ENCODE assay signal across 8 cellular contexts in genomic region chr17:48053758-48054237, GRCh38. TPM values are rescaled to one million over a fixed set of nuclear protein-coding genes. Genes with fewer than 3 reads are reported as not detected.
DNase-seq lines count a peak whose midpoint lies in the region; ATAC-seq and TF ChIP-seq lines count a peak whose summit lies in the region.

No MANE protein-coding gene starts in this region.

- BruUV-seq in MCF 10A (replicated peaks; lab: Mats Ljungman, UMichigan): no TSS peak

- H3K27ac Mint-ChIP-seq in MCF 10A (ENCODE audit: low read depth, unreplicated experiment) (peak overlapping the region; percentile 31), mesothelial cell of epicardium (peak overlapping the region; percentile 100)

- H3K4me1 Mint-ChIP-seq in MCF 10A (ENCODE audit: insufficient read depth, unreplicated experiment) (peaks cover 65% of the 10 kb centered on the region), mesothelial cell of epicardium (peaks cover 65% of the 10 kb centered on the region)

- DNase-seq in heart left ventricle: no peak
- no peak for DNase-seq in cardiac septum (ENCODE audit: low spot score)
- DNase-seq in MCF 10A (ENCODE audit: unreplicated experiment): no peak
- no peak for DNase-seq in mesothelial cell of epicardium (ENCODE audit: low spot score in 2 of 2, unreplicated experiment in 2 of 2)
- no peak for DNase-seq in uterus
- DNase-seq in NCI-H2227 (lab: John Stamatoyannopoulos, UW; ENCODE audit: unreplicated experiment): no peak
- DNase-seq in anterior cingulate cortex (lab: John Stamatoyannopoulos, UW): no peak

- H3K4me3 Mint-ChIP-seq in MCF 10A (ENCODE audit: unreplicated experiment) (peak overlapping the region; percentile 91), mesothelial cell of epicardium (peak overlapping the region; percentile 48)

- no peaks in the 10 kb centered on the region for H3K9me3 ChIP-seq in heart left ventricle
- no peaks in the 10 kb centered on the region for H3K9me3 ChIP-seq in uterus

- H3K27ac ChIP-seq in heart left ventricle (peak overlapping the region; percentile 96 to 100 (median 99)), uterus (peak overlapping the region; percentile 98)

- peaks cover 12 to 96% (median 76%) of the 10 kb centered on the region in 12 donors for H3K4me1 ChIP-seq in heart left ventricle
- peaks cover 13 to 41% of the 10 kb centered on the region in 2 donors for H3K4me1 ChIP-seq in uterus

- H3K27me3 ChIP-seq in heart left ventricle: no peaks in the 10 kb centered on the region
- H3K27me3 ChIP-seq in uterus: no peaks in the 10 kb centered on the region

- 7 to 19% (median 13%) methylated on average over 6 of the region's 6 CpGs for WGBS in heart left ventricle, 4 donors

- no peaks in the 10 kb centered on the region for H3K9me3 Mint-ChIP-seq in MCF 10A (ENCODE audit: unreplicated experiment)
- no peaks in the 10 kb centered on the region for H3K9me3 Mint-ChIP-seq in mesothelial cell of epicardium

- ATAC-seq in heart left ventricle (no peak), GM19452 (IDR thresholded peaks at IDR 0.05; ENCODE audit: unreplicated experiment) (no peak)

- CTCF ChIA-PET in MCF 10A (lab: Yijun Ruan, JAX): interaction anchor here (0.7 to 2.3 kb wide), 5 partner anchors 11 to 38 kb away, joined by 3 to 22 read pairs (median 3); no protein-coding TSS in a partner anchor

- H3K36me3 ChIP-seq in heart left ventricle: peaks cover 0 to 61% (median 43%) of the 10 kb centered on the region in 9 donors
- no peaks in the 10 kb centered on the region for H3K36me3 ChIP-seq in uterus

- POLR2A ChIA-PET in MCF 10A (lab: Yijun Ruan, JAX): interaction anchor here (0.7 to 17.1 kb wide), 9 partner anchors 8 to 54 kb away, joined by 3 to 353 read pairs (median 9); partner anchors contain the start of gene SNX11

- H3K36me3 Mint-ChIP-seq in MCF 10A (ENCODE audit: insufficient read depth, unreplicated experiment) (peaks cover 82% of the 10 kb centered on the region), mesothelial cell of epicardium (peaks cover 19% of the 10 kb centered on the region)

- peak overlapping the region in 11 of 12 donors; percentile 20 to 96 (median 86) for H3K4me3 ChIP-seq in heart left ventricle
- peak overlapping the region; percentile 25 to 33 for H3K4me3 ChIP-seq in uterus

- TF ChIP-seq CTCF in heart left ventricle (IDR thresholded peaks at IDR 0.05) (no peak), MCF 10A (IDR thresholded peaks at IDR 0.05; ENCODE audit: unreplicated experiment) (no peak), mesothelial cell of epicardium (IDR thresholded peaks at IDR 0.05; ENCODE audit: unreplicated experiment) (no peak), uterus (IDR thresholded peaks at IDR 0.05) (no peak)

- intact Hi-C loops in heart left ventricle (cut with DNase I) (loop anchor here in 1 of 10 donors (1.0 kb wide), 1 partner anchor 48 kb away; the partner anchor contains the start of gene CBX1), cardiac septum (cut with DNase I) (no loop called here), MCF 10A (cut with micrococcal nuclease) (loop anchor here (2.0 kb wide), 1 partner anchor 47 kb away; the partner anchor contains the start of gene CBX1), uterus (cut with DNase I; ENCODE audit: low total_unique reads) (no loop called here)

- H3K27me3 Mint-ChIP-seq in MCF 10A (ENCODE audit: insufficient read depth, unreplicated experiment) (no peaks in the 10 kb centered on the region), mesothelial cell of epicardium (ENCODE audit: low read depth) (no peaks in the 10 kb centered on the region)

- TF ChIP-seq POLR2A in heart left ventricle (IDR thresholded peaks at IDR 0.05) (no peak), uterus (IDR thresholded peaks at IDR 0.05) (no peak)

RNA-seq across cellular contexts. Expression of gene NFE2L1, which starts 5.6 kb away (rescaled TPM):
- total RNA-seq in heart left ventricle: 1,000 to 10,000 TPM in 1 of 9 donors, 100 to 1,000 TPM in 8; 375 to 1,055 (median 606) TPM
- polyA plus RNA-seq in heart left ventricle: 100 to 1,000 TPM; 254 to 385 TPM
- 604 TPM for total RNA-seq in cardiac septum
- total RNA-seq in MCF 10A (2022): 235 and 315 TPM in 2 replicates
- total RNA-seq in mesothelial cell of epicardium: 134 to 137 TPM (median 136 TPM) in 3 replicates
- 100 to 1,000 TPM in 2 of 4 donors, 10 to 100 TPM in 2; 85.6 to 323 (median 176) TPM for total RNA-seq in uterus

RNA-seq across cellular contexts. Expression of gene COPZ2, which starts 16.2 kb away (rescaled TPM):
- total RNA-seq in heart left ventricle: 10 to 100 TPM; 35.4 to 64.3 (median 54.8) TPM
- polyA plus RNA-seq in heart left ventricle: 10 to 100 TPM; 13.2 to 48.2 TPM
- 78.6 TPM for total RNA-seq in cardiac septum
- 2.5 TPM in 1 of 2 replicates, not detected in the other for total RNA-seq in MCF 10A (2022)
- total RNA-seq in mesothelial cell of epicardium: 28.2 to 31.8 TPM (median 30.7 TPM) in 3 replicates
- 10 to 100 TPM; 12.9 to 82.7 (median 35.3) TPM for total RNA-seq in uterus

RNA-seq across cellular contexts. Expression of gene CBX1, which starts 47.5 kb away (rescaled TPM):
- total RNA-seq in heart left ventricle (10 to 100 TPM; 28.5 to 43.8 (median 37.9) TPM), cardiac septum (31.2 TPM), MCF 10A (2022) (77.3 and 81.2 TPM in 2 replicates), mesothelial cell of epicardium (142 to 145 TPM (median 143 TPM) in 3 replicates), uterus (100 to 1,000 TPM in 2 of 4 donors, 10 to 100 TPM in 2; 47.1 to 132 (median 81.3) TPM)
- 10 to 100 TPM; 24.6 to 51.7 TPM for polyA plus RNA-seq in heart left ventricle

RNA-seq across cellular contexts. Expression of gene SNX11, which starts 53.8 kb away (rescaled TPM):
- 10 to 100 TPM in 7 of 9 donors, 1 to 10 TPM in 2; 8.5 to 25.0 (median 11.3) TPM for total RNA-seq in heart left ventricle
- polyA plus RNA-seq in heart left ventricle: 10 to 100 TPM in 1 of 2 donors, 1 to 10 TPM in 1; 5.2 to 30.8 TPM
- 11.4 TPM for total RNA-seq in cardiac septum
- 21.7 and 24.2 TPM in 2 replicates for total RNA-seq in MCF 10A (2022)
- 16.2 to 20.1 TPM (median 18.4 TPM) in 3 replicates for total RNA-seq in mesothelial cell of epicardium
- total RNA-seq in uterus: 10 to 100 TPM in 3 of 4 donors, under 1 TPM in 1; 0.77 to 20.6 (median 14.8) TPM
